ENCODE assay signal across 14 cellular contexts in the genomic region with DNA sequence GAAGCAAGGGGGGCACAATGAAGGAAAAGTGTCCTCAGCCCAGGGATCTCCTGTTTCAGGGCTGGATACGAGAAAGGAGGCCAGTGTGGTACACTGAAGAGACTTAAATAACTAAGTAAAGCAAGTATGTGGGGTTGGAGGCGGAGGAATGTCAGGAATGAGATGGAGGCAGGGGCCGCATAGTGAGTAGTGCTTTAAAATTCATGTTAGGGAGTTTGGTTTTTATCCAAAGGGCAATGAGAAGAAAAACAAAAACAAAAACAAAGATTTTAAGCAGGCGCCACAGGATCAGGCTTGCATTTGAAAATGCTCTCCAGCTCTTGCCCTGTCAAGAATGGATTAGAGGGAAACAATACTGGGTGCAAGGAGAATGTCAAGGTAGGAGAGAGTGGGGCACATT.
DNase-seq lines count a peak whose midpoint lies in the region; ATAC-seq and TF ChIP-seq lines count a peak whose summit lies in the region.
"Had no signal": no experiment of that assay in that cellular context is flagged by ENCODE, and none has a peak within 500 bp of the region (broad histone marks: within the 10 kb centered on the region; RNA-seq: fewer than 3 reads in every experiment).

No MANE protein-coding gene starts in this region.

- ATAC-seq in WTC11 = peak; percentile 75
- ATAC-seq in HG03039 (IDR thresholded peaks at IDR 0.05; ENCODE audit: unreplicated experiment) = no peak
- ATAC-seq: Panc1 had no signal

- H3K9ac ChIP-seq in iPS-20b (ENCODE audit: low read depth, low read length) = peak overlapping the region; percentile 70; the same call in 1 of the 2 replicates

- peak overlapping the region; percentile 36 for H3K4me3 Mint-ChIP-seq in WTC11
- H3K4me3 Mint-ChIP-seq: B cell had no signal

- no peaks in the 10 kb centered on the region for H3K27me3 Mint-ChIP-seq in WTC11 (ENCODE audit: low read depth)

- H3K27ac ChIP-seq in iPS-20b (ENCODE audit: low read length) (peak overlapping the region; percentile 49), suprapubic skin (peak overlapping the region; percentile 77)

- H3K27me3 ChIP-seq in iPS-20b (ENCODE audit: insufficient read depth, low read length) (no peaks in the 10 kb centered on the region), suprapubic skin (peaks cover 3% of the 10 kb centered on the region)

- H3K4me1 Mint-ChIP-seq in WTC11 = peaks cover 77% of the 10 kb centered on the region
- H3K4me1 Mint-ChIP-seq: B cell had no signal

- no peak for TF ChIP-seq POLR2A in suprapubic skin (IDR thresholded peaks at IDR 0.05)

- H3K9me3 Mint-ChIP-seq in WTC11 = no peaks in the 10 kb centered on the region

- CTCF ChIA-PET in WTC11 (lab: Charles Lee) = interaction anchor here (2.1 kb wide), 1 partner anchor 96 kb away, joined by 8 read pairs; no protein-coding TSS in a partner anchor

- peak overlapping the region; percentile 40; the same call in 1 of the 2 replicates for H3K4me3 ChIP-seq in iPS-20b (ENCODE audit: low read length)
- no peak overlapping the region for H3K4me3 ChIP-seq in suprapubic skin
- H3K4me3 ChIP-seq: skin epidermis had no signal

- H3K4me1 ChIP-seq in iPS-20b (ENCODE audit: insufficient read depth, low read length) (peaks cover 68% of the 10 kb centered on the region), suprapubic skin (peaks cover 30% of the 10 kb centered on the region)

- TF ChIP-seq CTCF in WTC11 (IDR thresholded peaks at IDR 0.05) (no peak), suprapubic skin (IDR thresholded peaks at IDR 0.05) (no peak)

- peaks cover 10% of the 10 kb centered on the region for H3K36me3 Mint-ChIP-seq in WTC11

- H3K27ac Mint-ChIP-seq in WTC11 = peak overlapping the region; percentile 95
- H3K27ac Mint-ChIP-seq: B cell had no signal

- H3K9me3 ChIP-seq in iPS-20b (ENCODE audit: insufficient read depth, low read depth, low read length) (no peaks in the 10 kb centered on the region), suprapubic skin (no peaks in the 10 kb centered on the region)

- 54% methylated on average over 4 of the region's 4 CpGs for WGBS in suprapubic skin

- H3K36me3 ChIP-seq in iPS-20b (ENCODE audit: insufficient read depth, low read depth, low read length) = peaks cover 15% of the 10 kb centered on the region; the same call in 1 of the 2 replicates
- H3K36me3 ChIP-seq in suprapubic skin = no peaks in the 10 kb centered on the region

- DNase-seq in NCI-H2196 treated with DMSO at 0.1 percent for 48 hours (lab: John Stamatoyannopoulos, UW; ENCODE audit: unreplicated experiment) (peak; percentile 22), NCI-H2196 (lab: John Stamatoyannopoulos, UW; ENCODE audit: unreplicated experiment) (no peak), WTC11 (ENCODE audit: low spot score) (peak; percentile 48), suprapubic skin (ENCODE audit: low spot score in 2 of 2) (no peak)
- no peak for DNase-seq in activated naive CD4-positive, alpha-beta T cell treated with Interleukin-2 at 50 U/mL for 16 hours
- DNase-seq in central memory CD4-positive, alpha-beta T cell = no peak
- DNase-seq: activated T-cell treated with anti-CD3 and anti-CD28 coated beads, Interleukin-2, amount 50 U/mL, for 1 hour; cerebellar nuclear complex; Karpas-422 had no signal

- TF ChIP-seq EP300 in suprapubic skin (IDR thresholded peaks at IDR 0.05) = no peak

- POLR2A ChIA-PET in WTC11 (lab: Charles Lee) = no interaction called here

TF ChIP-seq in WTC11, 78 proteins besides CTCF, POLR2A, EP300 and RAD21:
- TF ChIP-seq ZNF396 (CRISPR knock-in tag; IDR thresholded peaks at IDR 0.05; ENCODE audit: borderline replicate concordance) (no peak), TEAD1 (CRISPR knock-in tag; IDR thresholded peaks at IDR 0.05) (peak; percentile 86; the same call in 1 of the 2 replicates), SP1 (CRISPR knock-in tag; conservative IDR thresholded peaks at IDR 0.05) (peak; percentile 29; the same call in 1 of the 2 replicates), ELF4 (CRISPR knock-in tag; IDR thresholded peaks at IDR 0.05; ENCODE audit: low read depth) (no peak), NFE2L1 (CRISPR knock-in tag; IDR thresholded peaks at IDR 0.05) (peak; percentile 46; the same call in 1 of the 2 replicates)
- TF ChIP-seq, protein P1, sequence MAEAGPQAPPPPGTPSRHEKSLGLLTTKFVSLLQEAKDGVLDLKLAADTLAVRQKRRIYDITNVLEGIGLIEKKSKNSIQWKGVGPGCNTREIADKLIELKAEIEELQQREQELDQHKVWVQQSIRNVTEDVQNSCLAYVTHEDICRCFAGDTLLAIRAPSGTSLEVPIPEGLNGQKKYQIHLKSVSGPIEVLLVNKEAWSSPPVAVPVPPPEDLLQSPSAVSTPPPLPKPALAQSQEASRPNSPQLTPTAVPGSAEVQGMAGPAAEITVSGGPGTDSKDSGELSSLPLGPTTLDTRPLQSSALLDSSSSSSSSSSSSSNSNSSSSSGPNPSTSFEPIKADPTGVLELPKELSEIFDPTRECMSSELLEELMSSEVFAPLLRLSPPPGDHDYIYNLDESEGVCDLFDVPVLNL (CRISPR knock-in tag; IDR thresholded peaks at IDR 0.05; ENCODE audit: borderline replicate concordance, low read depth) = no peak

Comparison
In these comparisons a context has a peak if more than half of its experiments do, and no peak if none do; other contexts are left out.
1. DNase-seq: peak in NCI-H2196 treated with DMSO at 0.1 percent for 48 hours (single experiment) and WTC11 (single experiment); none in NCI-H2196 (single experiment), suprapubic skin (0 of 2), activated naive CD4-positive, alpha-beta T cell treated with Interleukin-2 at 50 U/mL for 16 hours (single experiment) and central memory CD4-positive, alpha-beta T cell (single experiment).